1 cellular context compared by ENCODE assay signal in the genomic region with DNA sequence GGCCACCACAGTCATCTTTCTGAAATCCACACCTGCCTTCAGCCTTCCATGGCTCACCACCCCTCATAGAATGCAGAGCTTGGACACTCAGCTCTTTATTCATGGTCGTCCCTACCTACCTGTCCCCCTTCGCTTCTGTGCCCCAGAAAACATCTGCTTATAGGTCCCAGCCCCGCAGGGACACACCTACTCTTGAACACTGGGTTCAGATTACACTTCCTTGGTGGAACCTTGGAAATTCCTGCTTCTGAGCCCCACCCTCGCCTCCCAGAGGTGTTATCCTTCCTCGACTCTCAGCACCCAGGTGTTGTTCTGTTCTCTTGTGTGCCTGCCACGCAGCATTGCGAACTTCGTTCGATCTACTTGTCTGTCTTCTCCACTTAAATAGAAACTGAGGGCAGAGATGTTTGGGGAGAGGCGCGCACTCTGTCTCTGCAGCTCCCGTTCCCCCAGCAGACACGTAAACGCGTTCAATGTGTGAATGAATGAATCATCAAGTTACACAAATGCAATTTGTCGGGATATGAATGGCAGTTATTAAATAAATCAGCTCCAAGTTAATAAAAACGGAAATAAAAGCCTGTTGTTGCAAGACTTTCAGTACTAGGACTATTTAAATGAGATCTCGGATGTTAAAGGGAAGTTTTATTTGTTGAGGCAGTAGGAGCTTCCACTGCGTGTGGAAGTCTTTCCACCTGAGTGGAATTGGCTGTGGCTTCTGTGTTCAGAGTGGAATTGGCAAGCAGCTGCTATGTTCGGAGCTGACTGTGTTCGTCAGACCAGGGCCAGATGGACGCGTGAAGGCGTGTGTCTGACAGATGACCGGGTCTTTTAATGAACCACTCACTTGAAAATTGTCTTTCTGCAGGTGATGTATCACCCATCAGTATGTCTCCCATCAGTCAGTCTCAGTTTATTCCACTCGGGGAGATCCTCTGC.
TF ChIP-seq lines count a peak whose summit lies in the region.

No MANE protein-coding gene starts in this region.

TF ChIP-seq in WTC11, 78 proteins besides CTCF, POLR2A, EP300 and RAD21 (continued from another document):
- TF ChIP-seq SOX15 (CRISPR knock-in tag; IDR thresholded peaks at IDR 0.05): no peak
- TF ChIP-seq, protein P1, sequence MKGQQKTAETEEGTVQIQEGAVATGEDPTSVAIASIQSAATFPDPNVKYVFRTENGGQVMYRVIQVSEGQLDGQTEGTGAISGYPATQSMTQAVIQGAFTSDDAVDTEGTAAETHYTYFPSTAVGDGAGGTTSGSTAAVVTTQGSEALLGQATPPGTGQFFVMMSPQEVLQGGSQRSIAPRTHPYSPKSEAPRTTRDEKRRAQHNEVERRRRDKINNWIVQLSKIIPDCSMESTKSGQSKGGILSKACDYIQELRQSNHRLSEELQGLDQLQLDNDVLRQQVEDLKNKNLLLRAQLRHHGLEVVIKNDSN (CRISPR knock-in tag; IDR thresholded peaks at IDR 0.05): no peak
- TF ChIP-seq, protein P2, sequence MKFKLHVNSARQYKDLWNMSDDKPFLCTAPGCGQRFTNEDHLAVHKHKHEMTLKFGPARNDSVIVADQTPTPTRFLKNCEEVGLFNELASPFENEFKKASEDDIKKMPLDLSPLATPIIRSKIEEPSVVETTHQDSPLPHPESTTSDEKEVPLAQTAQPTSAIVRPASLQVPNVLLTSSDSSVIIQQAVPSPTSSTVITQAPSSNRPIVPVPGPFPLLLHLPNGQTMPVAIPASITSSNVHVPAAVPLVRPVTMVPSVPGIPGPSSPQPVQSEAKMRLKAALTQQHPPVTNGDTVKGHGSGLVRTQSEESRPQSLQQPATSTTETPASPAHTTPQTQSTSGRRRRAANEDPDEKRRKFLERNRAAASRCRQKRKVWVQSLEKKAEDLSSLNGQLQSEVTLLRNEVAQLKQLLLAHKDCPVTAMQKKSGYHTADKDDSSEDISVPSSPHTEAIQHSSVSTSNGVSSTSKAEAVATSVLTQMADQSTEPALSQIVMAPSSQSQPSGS (CRISPR knock-in tag; IDR thresholded peaks at IDR 0.05; ENCODE audit: borderline replicate concordance, low read depth): no peak
- no peak for TF ChIP-seq NR1H2 (CRISPR knock-in tag; IDR thresholded peaks at IDR 0.05)
- TF ChIP-seq, protein P3, sequence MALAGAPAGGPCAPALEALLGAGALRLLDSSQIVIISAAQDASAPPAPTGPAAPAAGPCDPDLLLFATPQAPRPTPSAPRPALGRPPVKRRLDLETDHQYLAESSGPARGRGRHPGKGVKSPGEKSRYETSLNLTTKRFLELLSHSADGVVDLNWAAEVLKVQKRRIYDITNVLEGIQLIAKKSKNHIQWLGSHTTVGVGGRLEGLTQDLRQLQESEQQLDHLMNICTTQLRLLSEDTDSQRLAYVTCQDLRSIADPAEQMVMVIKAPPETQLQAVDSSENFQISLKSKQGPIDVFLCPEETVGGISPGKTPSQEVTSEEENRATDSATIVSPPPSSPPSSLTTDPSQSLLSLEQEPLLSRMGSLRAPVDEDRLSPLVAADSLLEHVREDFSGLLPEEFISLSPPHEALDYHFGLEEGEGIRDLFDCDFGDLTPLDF (CRISPR knock-in tag; IDR thresholded peaks at IDR 0.05): no peak
- TF ChIP-seq, protein P4, sequence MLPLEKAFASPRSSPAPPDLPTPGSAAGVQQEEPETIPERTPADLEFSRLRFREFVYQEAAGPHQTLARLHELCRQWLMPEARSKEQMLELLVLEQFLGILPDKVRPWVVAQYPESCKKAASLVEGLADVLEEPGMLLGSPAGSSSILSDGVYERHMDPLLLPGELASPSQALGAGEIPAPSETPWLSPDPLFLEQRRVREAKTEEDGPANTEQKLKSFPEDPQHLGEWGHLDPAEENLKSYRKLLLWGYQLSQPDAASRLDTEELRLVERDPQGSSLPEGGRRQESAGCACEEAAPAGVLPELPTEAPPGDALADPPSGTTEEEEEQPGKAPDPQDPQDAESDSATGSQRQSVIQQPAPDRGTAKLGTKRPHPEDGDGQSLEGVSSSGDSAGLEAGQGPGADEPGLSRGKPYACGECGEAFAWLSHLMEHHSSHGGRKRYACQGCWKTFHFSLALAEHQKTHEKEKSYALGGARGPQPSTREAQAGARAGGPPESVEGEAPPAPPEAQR (CRISPR knock-in tag; IDR thresholded peaks at IDR 0.05): no peak
- TF ChIP-seq, protein P5, sequence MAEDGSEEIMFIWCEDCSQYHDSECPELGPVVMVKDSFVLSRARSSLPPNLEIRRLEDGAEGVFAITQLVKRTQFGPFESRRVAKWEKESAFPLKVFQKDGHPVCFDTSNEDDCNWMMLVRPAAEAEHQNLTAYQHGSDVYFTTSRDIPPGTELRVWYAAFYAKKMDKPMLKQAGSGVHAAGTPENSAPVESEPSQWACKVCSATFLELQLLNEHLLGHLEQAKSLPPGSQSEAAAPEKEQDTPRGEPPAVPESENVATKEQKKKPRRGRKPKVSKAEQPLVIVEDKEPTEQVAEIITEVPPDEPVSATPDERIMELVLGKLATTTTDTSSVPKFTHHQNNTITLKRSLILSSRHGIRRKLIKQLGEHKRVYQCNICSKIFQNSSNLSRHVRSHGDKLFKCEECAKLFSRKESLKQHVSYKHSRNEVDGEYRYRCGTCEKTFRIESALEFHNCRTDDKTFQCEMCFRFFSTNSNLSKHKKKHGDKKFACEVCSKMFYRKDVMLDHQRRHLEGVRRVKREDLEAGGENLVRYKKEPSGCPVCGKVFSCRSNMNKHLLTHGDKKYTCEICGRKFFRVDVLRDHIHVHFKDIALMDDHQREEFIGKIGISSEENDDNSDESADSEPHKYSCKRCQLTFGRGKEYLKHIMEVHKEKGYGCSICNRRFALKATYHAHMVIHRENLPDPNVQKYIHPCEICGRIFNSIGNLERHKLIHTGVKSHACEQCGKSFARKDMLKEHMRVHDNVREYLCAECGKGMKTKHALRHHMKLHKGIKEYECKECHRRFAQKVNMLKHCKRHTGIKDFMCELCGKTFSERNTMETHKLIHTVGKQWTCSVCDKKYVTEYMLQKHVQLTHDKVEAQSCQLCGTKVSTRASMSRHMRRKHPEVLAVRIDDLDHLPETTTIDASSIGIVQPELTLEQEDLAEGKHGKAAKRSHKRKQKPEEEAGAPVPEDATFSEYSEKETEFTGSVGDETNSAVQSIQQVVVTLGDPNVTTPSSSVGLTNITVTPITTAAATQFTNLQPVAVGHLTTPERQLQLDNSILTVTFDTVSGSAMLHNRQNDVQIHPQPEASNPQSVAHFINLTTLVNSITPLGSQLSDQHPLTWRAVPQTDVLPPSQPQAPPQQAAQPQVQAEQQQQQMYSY (CRISPR knock-in tag; IDR thresholded peaks at IDR 0.05): no peak
